ENCODE assay signal across 25 cellular contexts in the genomic region with DNA sequence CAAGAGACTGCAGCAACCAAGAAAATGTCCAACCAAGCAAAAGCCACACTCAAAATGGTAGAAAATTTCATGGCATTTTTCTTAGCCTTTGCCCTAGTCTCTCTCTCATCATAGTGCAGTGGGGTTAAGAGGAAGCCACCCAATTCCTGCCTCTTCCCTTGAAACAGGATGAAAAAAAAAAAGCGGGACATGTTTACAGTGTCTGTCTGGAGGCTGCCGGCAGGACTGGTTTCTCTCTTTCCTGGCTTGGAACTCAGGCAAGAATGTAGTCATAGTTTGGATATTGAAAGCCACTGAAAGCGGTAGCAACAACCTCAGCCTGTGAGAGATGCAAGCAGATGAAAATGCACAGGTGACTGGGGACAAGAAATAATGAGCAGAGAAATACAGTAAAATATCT. TPM values are rescaled to one million over a fixed set of nuclear protein-coding genes. Genes with fewer than 3 reads are reported as not detected.
DNase-seq lines count a peak whose midpoint lies in the region; ATAC-seq, FAIRE-seq and TF ChIP-seq lines count a peak whose summit lies in the region.
"Had no signal": no experiment of that assay in that cellular context is flagged by ENCODE, and none has a peak within 500 bp of the region (broad histone marks: within the 10 kb centered on the region; RNA-seq: fewer than 3 reads in every experiment).

No MANE protein-coding gene starts in this region.

- FAIRE-seq in endothelial cell of umbilical vein (lab: Jason Lieb, UNC): peak; percentile 24
- no peak for FAIRE-seq in RCC 7860 (lab: Jason Lieb, UNC)
- FAIRE-seq: small intestine, urothelium cell line had no signal

- H3K27me3 ChIP-seq in MG63 (no peaks in the 10 kb centered on the region), endothelial cell of umbilical vein (ENCODE audit: control insufficient read depth in 2 of 2, insufficient read depth in 2 of 2, low read length in 2 of 2) (no peaks in the 10 kb centered on the region), osteoblast (ENCODE audit: insufficient read depth, low read length) (no peaks in the 10 kb centered on the region), brain microvascular endothelial cell (replicated peaks) (no peaks in the 10 kb centered on the region)
- H3K27me3 ChIP-seq: Peyer's patch had no signal

- no peaks in the 10 kb centered on the region for H4K20me1 ChIP-seq in endothelial cell of umbilical vein (replicated peaks; ENCODE audit: control insufficient read depth, extremely low read depth, insufficient read depth, low read length)
- no peaks in the 10 kb centered on the region for H4K20me1 ChIP-seq in osteoblast (ENCODE audit: insufficient read depth, low read length)

- H3K79me2 ChIP-seq in endothelial cell of umbilical vein (ENCODE audit: control insufficient read depth, insufficient read depth, low read length) (no peaks in the 10 kb centered on the region), osteoblast (ENCODE audit: insufficient read depth, low read length) (no peaks in the 10 kb centered on the region)

- H3K4me3 ChIP-seq in MG63: no peak overlapping the region
- H3K4me3 ChIP-seq in endothelial cell of umbilical vein (replicated peaks in 1 of 3; ENCODE audit: insufficient read depth in 1 of 3, low read depth in 1 of 3, low read length in 3 of 3): no peak overlapping the region
- H3K4me3 ChIP-seq in osteoblast (ENCODE audit: insufficient read depth, low read length): no peak overlapping the region
- no peak overlapping the region for H3K4me3 ChIP-seq in brain microvascular endothelial cell (ENCODE audit: low read depth, low read length)
- H3K4me3 ChIP-seq: Peyer's patch had no signal

- H3K4me2 ChIP-seq in endothelial cell of umbilical vein (ENCODE audit: insufficient read depth, low read length) (peak overlapping the region; percentile 60), osteoblast (ENCODE audit: insufficient read depth, low read length) (no peak overlapping the region)

- TF ChIP-seq POLR2A in endothelial cell of umbilical vein (IDR thresholded peaks at IDR 0.05; ENCODE audit: low read depth, low read length): no peak

- ATAC-seq in HG03565 (IDR thresholded peaks at IDR 0.05; ENCODE audit: unreplicated experiment): no peak
- ATAC-seq: activated naive CD8-positive, alpha-beta T cell treated with anti-CD3 and anti-CD28 coated beads, Interleukin-2, amount 50 U/mL, for 24 hours had no signal

- CTCF ChIA-PET in endothelial cell of umbilical vein (lab: Charles Lee): interaction anchor here (1.2 kb wide), 1 partner anchor 238 kb away, joined by 3 read pairs; no protein-coding TSS in a partner anchor

- intact Hi-C loops in endothelial cell of umbilical vein (cut with micrococcal nuclease): no loop called here

- POLR2A ChIA-PET in endothelial cell of umbilical vein (lab: Charles Lee): no interaction called here

- H3K9me1 ChIP-seq in endothelial cell of umbilical vein (replicated peaks; ENCODE audit: control insufficient read depth, extremely low read depth, insufficient read depth, low read length): peaks cover 2% of the 10 kb centered on the region

- H3K4me1 ChIP-seq in endothelial cell of umbilical vein (ENCODE audit: control insufficient read depth, extremely low read depth, insufficient read depth, low read length): peaks cover 25% of the 10 kb centered on the region
- no peaks in the 10 kb centered on the region for H3K4me1 ChIP-seq in osteoblast (ENCODE audit: insufficient read depth, low read length)
- H3K4me1 ChIP-seq: Peyer's patch had no signal

- no peaks in the 10 kb centered on the region for H3K36me3 ChIP-seq in MG63
- no peaks in the 10 kb centered on the region for H3K36me3 ChIP-seq in endothelial cell of umbilical vein (ENCODE audit: control insufficient read depth in 2 of 2, extremely low read depth in 1 of 2, insufficient read depth in 2 of 2, low read length in 2 of 2)
- H3K36me3 ChIP-seq in osteoblast (ENCODE audit: insufficient read depth, low read length): no peaks in the 10 kb centered on the region
- no peaks in the 10 kb centered on the region for H3K36me3 ChIP-seq in brain microvascular endothelial cell (replicated peaks)
- H3K36me3 ChIP-seq: Peyer's patch had no signal

- dilution Hi-C loops in endothelial cell of umbilical vein (cut with MboI; ENCODE audit: extremely low pct_ligation_motif_present, low sequenced_read_pairs): no loop called here

- in situ Hi-C loops in brain microvascular endothelial cell (cut with HindIII; ENCODE audit: low pct_ligation_motif_present, low sequenced_read_pairs): no loop called here

- H3K9ac ChIP-seq in endothelial cell of umbilical vein (replicated peaks; ENCODE audit: extremely low read depth, insufficient read depth, low read length): no peak overlapping the region

- H3K27ac ChIP-seq in endothelial cell of umbilical vein (ENCODE audit: insufficient read depth, low read depth, low read length) (peak overlapping the region; percentile 24), osteoblast (ENCODE audit: low read depth, low read length) (no peak overlapping the region), brain microvascular endothelial cell (no peak overlapping the region)
- H3K27ac ChIP-seq: C4-2B, Peyer's patch had no signal

- no TSS peak for BruUV-seq in endothelial cell of umbilical vein (replicated peaks; lab: Mats Ljungman, UMichigan)

- H2AFZ ChIP-seq in endothelial cell of umbilical vein (ENCODE audit: low read depth, low read length) (peak overlapping the region; percentile 88), osteoblast (ENCODE audit: low read length) (peak overlapping the region; percentile 36)

- 0 out of 2 replicates have a peak, but pooled peaks cover 2% of the 10 kb centered on the region for H3K9me3 ChIP-seq in MG63
- no peaks in the 10 kb centered on the region for H3K9me3 ChIP-seq in endothelial cell of umbilical vein (replicated peaks; ENCODE audit: control insufficient read depth, insufficient read depth, low read length)
- H3K9me3 ChIP-seq in osteoblast (ENCODE audit: low read depth, low read length): no peaks in the 10 kb centered on the region
- H3K9me3 ChIP-seq: Peyer's patch had no signal

- DNase-seq in ELF-1 (ENCODE audit: low read depth, low spot score): peak; percentile 3
- DNase-seq in MG63: peak; percentile 10
- DNase-seq in endothelial cell of umbilical vein (ENCODE audit: low read depth, low spot score): peak; percentile 66
- no peak for DNase-seq in osteoblast (ENCODE audit: insufficient read length, low spot score, missing footprints)
- no peak for DNase-seq in RCC 7860 (ENCODE audit: low spot score)
- DNase-seq in brain microvascular endothelial cell: no peak
- DNase-seq: activated CD4-positive, alpha-beta T cell treated with anti-CD3 and anti-CD28 coated beads for 1 hour; activated CD8-positive, alpha-beta memory T cell treated with anti-CD3 and anti-CD28 coated beads for 24 hours; activated gamma-delta T cell treated with Interleukin-2 at 50 U/mL for 16 hours; activated naive CD8-positive, alpha-beta T cell treated with anti-CD3 and anti-CD28 coated beads, Interleukin-2, amount 50 U/mL, for 24 hours; activated T-cell treated with anti-CD3 and anti-CD28 coated beads, Interleukin-2, amount 50 U/mL, for 1 hour; naive B cell; NCI-H1436 treated with DMSO at 0.1 percent for 48 hours; NCI-H2171; NCI-H510A treated with DMSO at 0.1 percent for 48 hours; occipital lobe; Peyer's patch; retina; small intestine; stimulated activated CD4-positive, alpha-beta T cell treated with anti-CD3 and anti-CD28 coated beads, Interleukin-2, amount 100 ng/mL, for 24 hours; T-helper 1 cell had no signal

- TF ChIP-seq CTCF in endothelial cell of umbilical vein (IDR thresholded peaks at IDR 0.05; ENCODE audit: extremely low read depth in 1 of 2, insufficient read depth in 1 of 2, low read depth in 1 of 2, low read length in 2 of 2) (no peak), osteoblast (IDR thresholded peaks at IDR 0.05; ENCODE audit: extremely low read depth, low read depth, low read length) (no peak), brain microvascular endothelial cell (IDR thresholded peaks at IDR 0.05; ENCODE audit: low read depth, low read length, missing control alignments) (no peak)

TF ChIP-seq in endothelial cell of umbilical vein, 7 proteins besides CTCF, POLR2A, EP300 and RAD21:
- TF ChIP-seq FOS (IDR thresholded peaks at IDR 0.05; ENCODE audit: borderline replicate concordance, insufficient read depth, low read length): no peak
- TF ChIP-seq JUN (IDR thresholded peaks at IDR 0.05; ENCODE audit: borderline replicate concordance, insufficient read depth, insufficient read length, low read depth): no peak
- TF ChIP-seq, protein P1, sequence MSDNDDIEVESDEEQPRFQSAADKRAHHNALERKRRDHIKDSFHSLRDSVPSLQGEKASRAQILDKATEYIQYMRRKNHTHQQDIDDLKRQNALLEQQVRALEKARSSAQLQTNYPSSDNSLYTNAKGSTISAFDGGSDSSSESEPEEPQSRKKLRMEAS (IDR thresholded peaks at IDR 0.05; ENCODE audit: insufficient read depth, insufficient read length): no peak
- no peak for TF ChIP-seq POLR2AphosphoS5 (IDR thresholded peaks at IDR 0.05; ENCODE audit: insufficient read depth, low read depth, low read length)
- TF ChIP-seq MYC (IDR thresholded peaks at IDR 0.05; ENCODE audit: low read depth, low read length): no peak
- no peak for TF ChIP-seq EZH2 (IDR thresholded peaks at IDR 0.05; ENCODE audit: borderline replicate concordance, low read depth, low read length, severe bottlenecking)
- TF ChIP-seq GATA2 (IDR thresholded peaks at IDR 0.05; ENCODE audit: insufficient read depth, insufficient read length, low read depth, low read length): no peak
TF ChIP-seq in endothelial cell of umbilical vein: peak in this region for 0.

RNA-seq across cellular contexts. Expression of a gene that starts 13.3 kb away (rescaled TPM):
- not detected in 2 replicates for total RNA-seq in MG63 (2014; rRNA removed; shearing (Covaris generic); ENCODE audit: low replicate concordance)
- total RNA-seq in endothelial cell of umbilical vein (39.4 and 39.9 TPM in 2 replicates), osteoblast (0.29 and 0.36 TPM in 2 replicates)
- 13.0 and 15.3 TPM in 2 replicates for polyA plus RNA-seq in endothelial cell of umbilical vein
- polyA plus RNA-seq in endothelial cell of umbilical vein (2011; cell fraction: cytosol; rRNA removed): 16.2 and 21.7 TPM in 2 replicates
- 11.4 and 11.5 TPM in 2 replicates for polyA plus RNA-seq in endothelial cell of umbilical vein (2011; cell fraction: nucleus; rRNA removed)
- polyA plus RNA-seq in endothelial cell of umbilical vein (2012): 17.0 and 34.3 TPM in 2 replicates
- 14.6 and 17.8 TPM in 2 replicates for polyA minus RNA-seq in endothelial cell of umbilical vein
- polyA minus RNA-seq in endothelial cell of umbilical vein (2011; cell fraction: cytosol; rRNA and poly(A)+ RNA removed): not detected
- polyA minus RNA-seq in endothelial cell of umbilical vein (2011; cell fraction: nucleus; rRNA and poly(A)+ RNA removed): 11.3 and 13.7 TPM in 2 replicates
- total RNA-seq: mesenteric fat pad, Peyer's patch had no signal

Comparison
In these comparisons a context has a peak if more than half of its experiments do, and no peak if none do; other contexts are left out.
1. DNase-seq: peak in ELF-1 (single experiment), MG63 (single experiment) and endothelial cell of umbilical vein (single experiment); none in osteoblast (single experiment), RCC 7860 (single experiment) and brain microvascular endothelial cell (single experiment).
2. RNA of a gene that starts 13.3 kb away (total RNA-seq): 39.4 to 39.9 TPM in endothelial cell of umbilical vein; 0.29 to 0.36 TPM in osteoblast and not detected in MG63; every median in the first group is over 10 times any median in the second.